9 cellular contexts compared by ENCODE assay signal in genomic region chr5:67493676-67494075, GRCh38.
DNase-seq lines count a peak whose midpoint lies in the region; ATAC-seq, FAIRE-seq and TF ChIP-seq lines count a peak whose summit lies in the region.
"Had no signal": no experiment of that assay in that cellular context is flagged by ENCODE, and none has a peak within 500 bp of the region (broad histone marks: within the 10 kb centered on the region; RNA-seq: fewer than 3 reads in every experiment).

No MANE protein-coding gene starts in this region.

- intact Hi-C loops in Right ventricle myocardium superior (cut with DNase I) (loop anchor here (10.0 kb wide), 1 partner anchor 761 kb away; no protein-coding TSS in a partner anchor), cardiac septum (cut with DNase I) (loop anchor here (5.0 to 10.0 kb wide), 2 partner anchors 721 to 759 kb away; partner anchors contain the start of gene PIK3R1), Panc1 (cut with micrococcal nuclease; ENCODE audit: unreplicated experiment) (no loop called here), pancreas (cut with DNase I) (no loop called here)

- no TSS peak for BruUV-seq in Panc1 (replicated peaks; lab: Mats Ljungman, UMichigan)

- 58 to 75% methylated on average over 2 of the region's 2 CpGs for WGBS in pancreas, 2 donors

- no peaks in the 10 kb centered on the region for H3F3A ChIP-seq in MM.1S (ENCODE audit: insufficient read depth, low read length)

- H3K9me3 ChIP-seq in Panc1 (ENCODE audit: control insufficient read depth, insufficient read depth, low read depth, low read length) (no peaks in the 10 kb centered on the region), pancreas (no peaks in the 10 kb centered on the region), MM.1S (replicated peaks; ENCODE audit: insufficient read depth, low read length) (no peaks in the 10 kb centered on the region)
- H3K9me3 ChIP-seq: neutrophil had no signal

- TF ChIP-seq CTCF in Panc1 (IDR thresholded peaks at IDR 0.05) (peak; percentile 24; the same call in 1 of the 2 replicates), fibroblast of mammary gland (conservative IDR thresholded peaks at IDR 0.05; ENCODE audit: control insufficient read depth, insufficient read depth, low read depth, low read length) (peak; percentile 25), pancreas (IDR thresholded peaks at IDR 0.05) (no peak), MM.1S (IDR thresholded peaks at IDR 0.05; ENCODE audit: low read length) (no peak)

- no peaks in the 10 kb centered on the region for H3K9me2 ChIP-seq in MM.1S (replicated peaks; ENCODE audit: insufficient read depth, low read length)

- H3K27ac ChIP-seq in Panc1 (ENCODE audit: low read length) (no peak overlapping the region), pancreas (no peak overlapping the region), MM.1S (ENCODE audit: low read length) (no peak overlapping the region)
- H3K27ac ChIP-seq: neutrophil had no signal

- H3K4me3 ChIP-seq in Panc1 (ENCODE audit: low read depth in 2 of 2, low read length in 2 of 2): no peak overlapping the region
- no peak overlapping the region for H3K4me3 ChIP-seq in fibroblast of mammary gland (ENCODE audit: control insufficient read depth, low read depth, low read length)
- no peak overlapping the region for H3K4me3 ChIP-seq in pancreas
- H3K4me3 ChIP-seq in MM.1S (ENCODE audit: low read length): no peak overlapping the region

- POLR2A ChIA-PET in Panc1 (lab: Charles Lee): no interaction called here

- ATAC-seq in Right ventricle myocardium superior (ENCODE audit: poor library complexity) (peak; percentile 93), Panc1 (no peak), pancreas (peak in 3 of 4 donors; percentile 65 to 74 (median 69)), GM19324 (IDR thresholded peaks at IDR 0.05; ENCODE audit: low FRiP score, unreplicated experiment) (no peak)

- peak; percentile 48 for DNase-seq in Right ventricle myocardium superior
- DNase-seq in cardiac septum (ENCODE audit: low spot score): no peak
- DNase-seq in Panc1 (ENCODE audit: low read depth, low spot score): no peak
- peak; percentile 34 for DNase-seq in fibroblast of mammary gland (ENCODE audit: low read depth)
- no peak for DNase-seq in pancreas
- DNase-seq in MM.1S: no peak
- no peak for DNase-seq in DMS114 treated with DMSO at 0.1 percent for 48 hours (lab: John Stamatoyannopoulos, UW; ENCODE audit: unreplicated experiment)

- no peaks in the 10 kb centered on the region for H4K20me1 ChIP-seq in MM.1S (ENCODE audit: insufficient read depth, low read length)

- no peak overlapping the region for H3K9ac ChIP-seq in MM.1S (ENCODE audit: low read length)

- no peak for FAIRE-seq in pancreas (lab: Jason Lieb, UNC)

- no peak overlapping the region for H3K4me2 ChIP-seq in MM.1S (ENCODE audit: low read depth, low read length)

- CTCF ChIA-PET in Panc1 (lab: Charles Lee): no interaction called here

- H3K4me1 ChIP-seq in Panc1 (ENCODE audit: control insufficient read depth, insufficient read depth, low read length): no peaks in the 10 kb centered on the region
- H3K4me1 ChIP-seq in pancreas: no peaks in the 10 kb centered on the region
- H3K4me1 ChIP-seq in MM.1S (ENCODE audit: low read length): no peaks in the 10 kb centered on the region

- H3K27me3 ChIP-seq in Panc1 (ENCODE audit: control insufficient read depth, insufficient read depth, low read length) (no peaks in the 10 kb centered on the region), pancreas (no peaks in the 10 kb centered on the region), MM.1S (replicated peaks; ENCODE audit: insufficient read depth, low read length) (no peaks in the 10 kb centered on the region)
- H3K27me3 ChIP-seq: neutrophil had no signal

- no peaks in the 10 kb centered on the region for H3K36me3 ChIP-seq in Panc1 (ENCODE audit: control insufficient read depth, insufficient read depth, low read length)
- no peaks in the 10 kb centered on the region for H3K36me3 ChIP-seq in pancreas
- no peaks in the 10 kb centered on the region for H3K36me3 ChIP-seq in MM.1S (replicated peaks; ENCODE audit: insufficient read depth, low read length)
- H3K36me3 ChIP-seq: neutrophil had no signal

- in situ Hi-C loops in Panc1 (cut with HindIII; ENCODE audit: low pct_unique_long_range_greater_than_20kb, low sequenced_read_pairs): no loop called here

- H3K79me2 ChIP-seq in MM.1S (ENCODE audit: low read length): no peaks in the 10 kb centered on the region

- H2AFZ ChIP-seq in MM.1S (ENCODE audit: low read length): no peak overlapping the region

Comparison
In these comparisons a context has a peak if more than half of its experiments do, and no peak if none do; other contexts are left out.
1. DNase-seq: peak in Right ventricle myocardium superior (single experiment) and fibroblast of mammary gland (single experiment); none in cardiac septum (single experiment), Panc1 (single experiment), pancreas (0 of 6), MM.1S (single experiment) and DMS114 treated with DMSO at 0.1 percent for 48 hours (single experiment).
2. ATAC-seq: peak in Right ventricle myocardium superior (single experiment) and pancreas (3 of 4); none in Panc1 (single experiment) and GM19324 (single experiment).
3. CTCF ChIP-seq: peak in Panc1 (single experiment) and fibroblast of mammary gland (single experiment); none in pancreas (0 of 4) and MM.1S (single experiment).
4. intact Hi-C loops: an anchor here in Right ventricle myocardium superior (10.0 kb wide) and cardiac septum (5.0 to 10.0 kb wide); none called in Panc1 and pancreas.